ENCODE assay signal across 4 cellular contexts in the genomic region with DNA sequence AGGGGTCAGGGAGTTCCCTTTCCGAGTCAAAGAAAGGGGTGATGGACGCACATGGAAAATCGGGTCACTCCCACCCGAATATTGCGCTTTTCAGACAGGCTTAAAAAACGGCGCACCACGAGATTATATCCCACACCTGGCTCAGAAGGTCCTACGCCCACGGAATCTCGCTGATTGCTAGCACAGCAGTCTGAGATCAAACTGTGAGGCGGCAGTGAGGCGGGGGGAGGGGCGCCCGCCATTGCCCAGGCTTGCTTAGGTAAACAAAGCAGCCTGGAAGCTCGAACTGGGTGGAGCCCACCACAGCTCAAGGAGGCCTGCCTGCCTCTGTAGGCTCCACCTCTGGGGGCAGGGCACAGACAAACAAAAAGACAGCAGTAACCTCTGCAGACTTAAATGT. TPM values are rescaled to one million over a fixed set of nuclear protein-coding genes. Genes with fewer than 3 reads are reported as not detected.
"Had no signal": no experiment of that assay in that cellular context is flagged by ENCODE, and none has a peak within 500 bp of the region (broad histone marks: within the 10 kb centered on the region; RNA-seq: fewer than 3 reads in every experiment).

No MANE protein-coding gene starts in this region.

RNA-seq across cellular contexts. Expression of a gene that starts 37.1 kb away (rescaled TPM):
- total RNA-seq: activated CD8-positive, alpha-beta T cell treated with anti-CD3 and anti-CD28 coated beads, Interleukin-2, amount 10 ng/mL, durations not matched to agents 7 days and 5 days; activated naive CD8-positive, alpha-beta T cell treated with anti-CD3 and anti-CD28 coated beads, Interleukin-2, amount 10 ng/mL, durations not matched to agents 7 days and 5 days; PC-3; T-helper 1 cell treated with Interleukin-12 subunit alpha and Interleukin-12 subunit beta and Interleukin-4 antibody, amounts not matched to agents 30 ng/mL and 1 ng/mL, for 36 hours had no signal
